ENCODE assay signal across 10 cellular contexts in genomic region chr19:9436358-9436757, GRCh38. TPM values are rescaled to one million over a fixed set of nuclear protein-coding genes. Genes with fewer than 3 reads are reported as not detected.
A peak's percentile ranks its signal among the peaks of the same experiment; 100 is the strongest.
DNase-seq lines count a peak whose midpoint lies in the region; ATAC-seq and TF ChIP-seq lines count a peak whose summit lies in the region.
"Had no signal": no experiment of that assay in that cellular context is flagged by ENCODE, and none has a peak within 500 bp of the region (broad histone marks: within the 10 kb centered on the region; RNA-seq: fewer than 3 reads in every experiment).

No MANE protein-coding gene starts in this region.

- CTCF ChIA-PET in activated naive CD4-positive, alpha-beta T cell treated with anti-CD3 and anti-CD28 coated beads for 36 hours (lab: Charles Lee): interaction anchor here (0.5 to 1.5 kb wide), 7 partner anchors 21 to 378 kb away, joined by 3 read pairs; no protein-coding TSS in a partner anchor

- H3K27ac ChIP-seq in RWPE2 (ENCODE audit: poor library complexity, severe bottlenecking): peak overlapping the region; percentile 52

- no peaks in the 10 kb centered on the region for H3K27me3 Mint-ChIP-seq in activated naive CD4-positive, alpha-beta T cell treated with anti-CD3 and anti-CD28 coated beads for 36 hours (ENCODE audit: low read depth)

- H3K4me3 ChIP-seq in RWPE2 (ENCODE audit: severe bottlenecking) (peak overlapping the region; percentile 79), epithelial cell of proximal tubule (ENCODE audit: low read depth, low read length) (peak overlapping the region; percentile 79)

- H3K4me3 Mint-ChIP-seq in activated naive CD4-positive, alpha-beta T cell treated with anti-CD3 and anti-CD28 coated beads for 36 hours: peak overlapping the region; percentile 90
- H3K4me3 Mint-ChIP-seq in stimulated activated effector memory CD8-positive, alpha-beta T cell treated with anti-CD3 and anti-CD28 coated beads, Interleukin-12 subunit alpha, Interleukin-12 subunit beta, amount 100 ng/mL, for 72 hours: peak overlapping the region; percentile 88

- peaks cover 9% of the 10 kb centered on the region for H3K9me3 Mint-ChIP-seq in activated naive CD4-positive, alpha-beta T cell treated with anti-CD3 and anti-CD28 coated beads for 36 hours
- H3K9me3 Mint-ChIP-seq in stimulated activated effector memory CD8-positive, alpha-beta T cell treated with anti-CD3 and anti-CD28 coated beads, Interleukin-12 subunit alpha, Interleukin-12 subunit beta, amount 100 ng/mL, for 72 hours: peaks cover 1% of the 10 kb centered on the region

- TF ChIP-seq CTCF in RWPE2 (IDR thresholded peaks at IDR 0.05; ENCODE audit: poor library complexity, severe bottlenecking) (no peak), epithelial cell of proximal tubule (conservative IDR thresholded peaks at IDR 0.05; ENCODE audit: low read depth, low read length) (no peak)

- peak overlapping the region; percentile 99 for H3K27ac Mint-ChIP-seq in activated naive CD4-positive, alpha-beta T cell treated with anti-CD3 and anti-CD28 coated beads for 36 hours
- peak overlapping the region; percentile 95 for H3K27ac Mint-ChIP-seq in stimulated activated effector memory CD8-positive, alpha-beta T cell treated with anti-CD3 and anti-CD28 coated beads, Interleukin-12 subunit alpha, Interleukin-12 subunit beta, amount 100 ng/mL, for 72 hours

- intact Hi-C loops in activated naive CD4-positive, alpha-beta T cell treated with anti-CD3 and anti-CD28 coated beads for 36 hours (cut with micrococcal nuclease): loop anchor here (5.0 to 10.0 kb wide), 3 partner anchors 129 to 668 kb away; partner anchors contain the start of genes ANGPTL6, PPAN, ZNF562 and ZNF699

- H3K27me3 ChIP-seq in RWPE2 (ENCODE audit: insufficient read depth, poor library complexity, severe bottlenecking): no peaks in the 10 kb centered on the region
- H3K27me3 ChIP-seq: pancreas had no signal

- peaks cover 27% of the 10 kb centered on the region for H3K36me3 ChIP-seq in RWPE2 (ENCODE audit: low read depth)

- H3K36me3 Mint-ChIP-seq in activated naive CD4-positive, alpha-beta T cell treated with anti-CD3 and anti-CD28 coated beads for 36 hours (ENCODE audit: low read depth): peaks cover 34% of the 10 kb centered on the region
- peaks cover 41% of the 10 kb centered on the region for H3K36me3 Mint-ChIP-seq in stimulated activated effector memory CD8-positive, alpha-beta T cell treated with anti-CD3 and anti-CD28 coated beads, Interleukin-12 subunit alpha, Interleukin-12 subunit beta, amount 100 ng/mL, for 72 hours

- peaks cover 6% of the 10 kb centered on the region for H3K4me1 ChIP-seq in RWPE2 (ENCODE audit: insufficient read depth, poor library complexity, severe bottlenecking)

- peaks cover 7% of the 10 kb centered on the region for H3K9me3 ChIP-seq in RWPE2 (ENCODE audit: severe bottlenecking)
- H3K9me3 ChIP-seq: pancreas had no signal

- ATAC-seq in RWPE2 (ENCODE audit: low read depth) (no peak), GM19023 (IDR thresholded peaks at IDR 0.05; ENCODE audit: unreplicated experiment) (no peak)
- ATAC-seq in stimulated activated effector memory CD8-positive, alpha-beta T cell treated with anti-CD3 and anti-CD28 coated beads, Interleukin-12 subunit alpha, Interleukin-12 subunit beta, amount 100 ng/mL, for 72 hours: no peak

- peaks cover 20% of the 10 kb centered on the region for H3K4me1 Mint-ChIP-seq in activated naive CD4-positive, alpha-beta T cell treated with anti-CD3 and anti-CD28 coated beads for 36 hours (ENCODE audit: low read depth)
- peaks cover 27% of the 10 kb centered on the region for H3K4me1 Mint-ChIP-seq in stimulated activated effector memory CD8-positive, alpha-beta T cell treated with anti-CD3 and anti-CD28 coated beads, Interleukin-12 subunit alpha, Interleukin-12 subunit beta, amount 100 ng/mL, for 72 hours

- DNase-seq in activated naive CD4-positive, alpha-beta T cell treated with anti-CD3 and anti-CD28 coated beads for 36 hours: no peak
- DNase-seq in activated naive CD4-positive, alpha-beta T cell treated with anti-CD3 and anti-CD28 coated beads, Interleukin-2, amount 50 U/mL, for 16 hours: no peak
- DNase-seq in RWPE2 (ENCODE audit: low spot score) (no peak), epithelial cell of proximal tubule (ENCODE audit: low read depth) (no peak), KG1 (lab: John Stamatoyannopoulos, UW) (no peak)
- no peak for DNase-seq in stimulated activated effector memory CD8-positive, alpha-beta T cell treated with anti-CD3 and anti-CD28 coated beads, Interleukin-12 subunit alpha, Interleukin-12 subunit beta, amount 100 ng/mL, for 72 hours (ENCODE audit: low spot score in 2 of 2)
- DNase-seq in stimulated activated CD4-positive, alpha-beta T cell treated with anti-CD3 and anti-CD28 coated beads, Interleukin-4, amount 100 ng/mL, for 4 hours: no peak
- DNase-seq: caudate nucleus, pancreas had no signal

RNA-seq across cellular contexts. Expression of gene ZNF266, which starts 1.0 kb away (rescaled TPM):
- 10 to 100 TPM; 19.7 to 21.9 TPM for total RNA-seq in activated naive CD4-positive, alpha-beta T cell treated with anti-CD3 and anti-CD28 coated beads for 36 hours
- 5.6 and 9.1 TPM in 2 replicates for total RNA-seq in epithelial cell of proximal tubule
